19 cellular contexts compared by ENCODE assay signal in the genomic region with DNA sequence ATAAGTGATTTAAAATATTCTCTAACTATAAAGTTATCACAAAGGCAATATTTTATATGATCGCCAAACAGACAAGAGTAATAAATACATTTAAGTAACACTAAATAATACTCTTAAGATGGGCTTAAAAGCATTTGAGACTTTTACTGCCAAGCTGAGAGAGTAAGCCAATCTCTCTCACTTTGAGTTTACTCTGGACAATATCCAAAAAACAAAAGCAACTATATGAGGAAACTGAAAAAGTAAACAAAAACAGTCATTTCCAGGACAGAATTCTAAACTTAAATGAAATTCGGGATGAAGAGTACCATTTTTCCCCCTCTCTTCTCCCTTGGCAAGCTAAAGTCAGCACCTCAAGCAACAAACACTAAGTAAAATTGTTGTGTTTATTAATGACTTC.
DNase-seq lines count a peak whose midpoint lies in the region; ATAC-seq and TF ChIP-seq lines count a peak whose summit lies in the region.
"Had no signal": no experiment of that assay in that cellular context is flagged by ENCODE, and none has a peak within 500 bp of the region (broad histone marks: within the 10 kb centered on the region; RNA-seq: fewer than 3 reads in every experiment).

No MANE protein-coding gene starts in this region.

- H3K4me3 ChIP-seq in choroid plexus epithelial cell (ENCODE audit: low read depth, low read length) (no peak overlapping the region), testis (no peak overlapping the region)
- H3K4me3 ChIP-seq: coronary artery, gastrocnemius medialis, GM12878, prostate gland, SK-N-MC, tibial nerve had no signal

- DNase-seq in AG08396 (ENCODE audit: low spot score) (peak; percentile 16), HS-5 (ENCODE audit: low read depth) (peak; percentile 5), choroid plexus epithelial cell (ENCODE audit: low read depth) (peak; percentile 52), left lobe of liver (ENCODE audit: low spot score) (no peak), DMS79 (lab: John Stamatoyannopoulos, UW) (no peak), glomerular visceral epithelial cell (ENCODE audit: extremely low spot score) (no peak), testis (no peak)
- DNase-seq: DMS79 treated with DMSO at 0.1 percent for 48 hours; gastrocnemius medialis; immature natural killer cell; MM.1S; stimulated activated CD4-positive, alpha-beta T cell treated with anti-CD3 and anti-CD28 coated beads, Interleukin-1b, Interleukin-23, amount 100 ng/mL, for 48 hours had no signal

- ATAC-seq in left lobe of liver, result peak; percentile 71
- ATAC-seq in GM19395 (IDR thresholded peaks at IDR 0.05; ENCODE audit: unreplicated experiment), result no peak
- ATAC-seq: gastrocnemius medialis, GM12878, WTC11 had no signal

- TF ChIP-seq POLR2A in testis (IDR thresholded peaks at IDR 0.05), result no peak

- H3K9me3 ChIP-seq in testis, result no peaks in the 10 kb centered on the region
- H3K9me3 ChIP-seq: gastrocnemius medialis, prostate gland had no signal

- H3K4me1 ChIP-seq in testis, result no peaks in the 10 kb centered on the region
- H3K4me1 ChIP-seq: gastrocnemius medialis, prostate gland had no signal

- no peaks in the 10 kb centered on the region for H3K27me3 ChIP-seq in testis
- H3K27me3 ChIP-seq: gastrocnemius medialis, tibial nerve had no signal

- H3K36me3 ChIP-seq in testis (ENCODE audit: low read depth, missing control alignments), result no peaks in the 10 kb centered on the region
- H3K36me3 ChIP-seq: prostate gland had no signal

- WGBS in testis, 2 donors, result 58 to 63% methylated on average over 2 of the region's 2 CpGs

- H3K27ac ChIP-seq in testis, result no peak overlapping the region
- H3K27ac ChIP-seq: coronary artery, gastrocnemius medialis, prostate gland, SK-N-MC, tibial nerve had no signal

- intact Hi-C loops in testis (cut with DNase I; ENCODE audit: low total_unique reads), result no loop called here

- no peak for TF ChIP-seq CTCF in choroid plexus epithelial cell (conservative IDR thresholded peaks at IDR 0.05; ENCODE audit: low read depth, low read length)
- TF ChIP-seq CTCF in testis (IDR thresholded peaks at IDR 0.05), result no peak

Comparison
In these comparisons a context has a peak if more than half of its experiments do, and no peak if none do; other contexts are left out.
1. DNase-seq: peak in AG08396 (single experiment), HS-5 (single experiment) and choroid plexus epithelial cell (single experiment); none in left lobe of liver (single experiment), DMS79 (single experiment), glomerular visceral epithelial cell (single experiment) and testis (single experiment).